ENCODE assay signal across 1 cellular context in genomic region chr20:64080013-64080812, GRCh38.
TF ChIP-seq lines count a peak whose summit lies in the region.

TSS of gene OPRL1 (plus strand) at chr20:64080082. CDS start at chr20:64092721, 12,639 bp downstream.

TF ChIP-seq in HepG2, 621 proteins besides CTCF, POLR2A, EP300 and RAD21 (continued from another document and continues in another):
- no peak for TF ChIP-seq ZBTB39 (CRISPR knock-in tag; IDR thresholded peaks at IDR 0.05)
- TF ChIP-seq ZNF264 (CRISPR knock-in tag; IDR thresholded peaks at IDR 0.05) = no peak
- no peak for TF ChIP-seq NRL (CRISPR knock-in tag; IDR thresholded peaks at IDR 0.05; ENCODE audit: borderline replicate concordance)
- TF ChIP-seq KLF16 (CRISPR knock-in tag; IDR thresholded peaks at IDR 0.05) = no peak
- TF ChIP-seq CSRNP1 (CRISPR knock-in tag; IDR thresholded peaks at IDR 0.05) = 0 out of 2 replicates have a peak, but pooled peaks have one; percentile 83
- no peak for TF ChIP-seq ZNF256 (CRISPR knock-in tag; conservative IDR thresholded peaks at IDR 0.05)
- TF ChIP-seq RFX3 (CRISPR knock-in tag; IDR thresholded peaks at IDR 0.05) = no peak
- TF ChIP-seq ZNF292 (CRISPR knock-in tag; IDR thresholded peaks at IDR 0.05; ENCODE audit: borderline replicate concordance, low read depth) = no peak
- no peak for TF ChIP-seq NCOA1 (CRISPR knock-in tag; IDR thresholded peaks at IDR 0.05)
- no peak for TF ChIP-seq ARNTL (CRISPR knock-in tag; IDR thresholded peaks at IDR 0.05)
- TF ChIP-seq HINFP (CRISPR knock-in tag; IDR thresholded peaks at IDR 0.05; ENCODE audit: low read depth) = no peak
- TF ChIP-seq HOMEZ (CRISPR knock-in tag; IDR thresholded peaks at IDR 0.05; ENCODE audit: low read depth) = no peak
- TF ChIP-seq ZNF703 (CRISPR knock-in tag; IDR thresholded peaks at IDR 0.05; ENCODE audit: borderline replicate concordance) = no peak
- peak; percentile 74; the same call in 1 of the 2 replicates for TF ChIP-seq ZNF83 (CRISPR knock-in tag; IDR thresholded peaks at IDR 0.05; ENCODE audit: borderline replicate concordance)
- TF ChIP-seq GABPA (IDR thresholded peaks at IDR 0.05; ENCODE audit: low read depth, low read length) = no peak
- no peak for TF ChIP-seq GABPA (CRISPR knock-in tag; IDR thresholded peaks at IDR 0.05; ENCODE audit: low read depth)
- TF ChIP-seq ZBTB10 (CRISPR knock-in tag; IDR thresholded peaks at IDR 0.05; ENCODE audit: borderline replicate concordance) = no peak
- TF ChIP-seq MED8 (CRISPR knock-in tag; IDR thresholded peaks at IDR 0.05; ENCODE audit: insufficient replicate concordance) = no peak
- no peak for TF ChIP-seq FOXP4 (CRISPR knock-in tag; IDR thresholded peaks at IDR 0.05)
- 0 out of 2 replicates have a peak, but pooled peaks have one; percentile 75 for TF ChIP-seq ZNF547 (CRISPR knock-in tag; IDR thresholded peaks at IDR 0.05)
- no peak; the same call in 1 of the 2 replicates for TF ChIP-seq BCL6 (CRISPR knock-in tag; IDR thresholded peaks at IDR 0.05)
- peak; percentile 49 for TF ChIP-seq ZNF883 (CRISPR knock-in tag; IDR thresholded peaks at IDR 0.05; ENCODE audit: not compliant biosample characterization)
- no peak; the same call in 1 of the 2 replicates for TF ChIP-seq ZNF354B (CRISPR knock-in tag; IDR thresholded peaks at IDR 0.05)
- TF ChIP-seq KDM4B (CRISPR knock-in tag; IDR thresholded peaks at IDR 0.05) = no peak; the same call in 1 of the 2 replicates
- TF ChIP-seq PITX1 (CRISPR knock-in tag; IDR thresholded peaks at IDR 0.05) = peak; percentile 11; the same call in 1 of the 2 replicates
- no peak for TF ChIP-seq E2F2 (CRISPR knock-in tag; IDR thresholded peaks at IDR 0.05; ENCODE audit: borderline replicate concordance)
- no peak for TF ChIP-seq SNAPC2 (CRISPR knock-in tag; IDR thresholded peaks at IDR 0.05)
- TF ChIP-seq ZNF331 (CRISPR knock-in tag; IDR thresholded peaks at IDR 0.05) = no peak
- no peak for TF ChIP-seq ZNF644 (CRISPR knock-in tag; IDR thresholded peaks at IDR 0.05; ENCODE audit: low read depth)
- no peak for TF ChIP-seq NFAT5 (CRISPR knock-in tag; IDR thresholded peaks at IDR 0.05)
- no peak for TF ChIP-seq ZNF597 (CRISPR knock-in tag; IDR thresholded peaks at IDR 0.05)
- no peak for TF ChIP-seq ZBTB20 (CRISPR knock-in tag; IDR thresholded peaks at IDR 0.05; ENCODE audit: borderline replicate concordance, low read depth)
- TF ChIP-seq ZNF839 (CRISPR knock-in tag; IDR thresholded peaks at IDR 0.05; ENCODE audit: borderline replicate concordance) = no peak
- no peak for TF ChIP-seq MLX (CRISPR knock-in tag; IDR thresholded peaks at IDR 0.05)
- no peak for TF ChIP-seq NFKB2 (CRISPR knock-in tag; IDR thresholded peaks at IDR 0.05; ENCODE audit: borderline replicate concordance)
- TF ChIP-seq KMT2A (CRISPR knock-in tag; IDR thresholded peaks at IDR 0.05) = no peak; the same call in 1 of the 2 replicates
- no peak for TF ChIP-seq ONECUT2 (CRISPR knock-in tag; IDR thresholded peaks at IDR 0.05)
- TF ChIP-seq STAG1 (CRISPR knock-in tag; IDR thresholded peaks at IDR 0.05) = no peak
- TF ChIP-seq ZNF567 (CRISPR knock-in tag; IDR thresholded peaks at IDR 0.05; ENCODE audit: borderline replicate concordance) = 0 out of 2 replicates have a peak, but pooled peaks have one; percentile 63
- TF ChIP-seq RAD51 (IDR thresholded peaks at IDR 0.05; ENCODE audit: borderline replicate concordance) = no peak
- peak; percentile 18; the same call in 1 of the 2 replicates for TF ChIP-seq GABPB1 (CRISPR knock-in tag; IDR thresholded peaks at IDR 0.05)
- no peak for TF ChIP-seq HHEX (CRISPR knock-in tag; IDR thresholded peaks at IDR 0.05)
- TF ChIP-seq STAT5B (CRISPR knock-in tag; IDR thresholded peaks at IDR 0.05) = no peak
- no peak for TF ChIP-seq KLF13 (CRISPR knock-in tag; IDR thresholded peaks at IDR 0.05)
